Comparison of ENCODE assay signal across 30 cellular contexts in genomic region chr12:99224237-99224636, GRCh38.
"Had no signal": no experiment of that assay in that cellular context is flagged by ENCODE, and none has a peak within 500 bp of the region (broad histone marks: within the 10 kb centered on the region; RNA-seq: fewer than 3 reads in every experiment).

No MANE protein-coding gene starts in this region.

- H3K4me3 ChIP-seq: dorsolateral prefrontal cortex, esophagus muscularis mucosa, gastroesophageal sphincter, heart left ventricle, lung, prostate gland, right atrium auricular region, smooth muscle cell, suprapubic skin, transverse colon, upper lobe of right lung, uterus had no signal

- H3K4me3 Mint-ChIP-seq: memory B cell; mesothelial cell of epicardium; naive thymus-derived CD4-positive, alpha-beta T cell; nephron; stimulated activated naive CD8-positive, alpha-beta T cell treated with anti-CD3 and anti-CD28 coated beads, Interleukin-15, amount 100 ng/mL, for 72 hours had no signal

- H3K27me3 Mint-ChIP-seq: memory B cell; naive thymus-derived CD4-positive, alpha-beta T cell; stimulated activated naive CD8-positive, alpha-beta T cell treated with anti-CD3 and anti-CD28 coated beads, Interleukin-15, amount 100 ng/mL, for 72 hours had no signal

- H3K9me3 ChIP-seq: esophagus muscularis mucosa, gastroesophageal sphincter, prostate gland, right atrium auricular region, suprapubic skin, transverse colon, upper lobe of right lung, uterus had no signal

- ATAC-seq: foreskin keratinocyte; gastroesophageal sphincter; heart left ventricle; left lobe of liver; naive thymus-derived CD4-positive, alpha-beta T cell; sciatic nerve; stimulated activated naive CD8-positive, alpha-beta T cell treated with anti-CD3 and anti-CD28 coated beads, Interleukin-15, amount 100 ng/mL, for 72 hours; upper lobe of right lung had no signal

- H3K27me3 ChIP-seq: dorsolateral prefrontal cortex, esophagus muscularis mucosa, foreskin keratinocyte, gastroesophageal sphincter, heart left ventricle, right atrium auricular region, suprapubic skin, transverse colon, upper lobe of right lung had no signal

- H3K36me3 Mint-ChIP-seq: memory B cell; mesothelial cell of epicardium; naive thymus-derived CD4-positive, alpha-beta T cell had no signal

- DNase-seq: dorsolateral prefrontal cortex; effector CD4-positive, alpha-beta T cell; foreskin keratinocyte; heart left ventricle; hippocampal formation; kidney; naive thymus-derived CD4-positive, alpha-beta T cell; nucleus accumbens; stimulated activated CD4-positive, alpha-beta T cell treated with anti-CD3 and anti-CD28 coated beads, Interleukin-12 subunit alpha, Interleukin-12 subunit beta, amount 100 ng/mL, for 4 hours; stimulated activated CD4-positive, alpha-beta T cell treated with anti-CD3 and anti-CD28 coated beads, Interleukin-1b, Interleukin-23, amount 100 ng/mL, for 48 hours; stimulated activated CD4-positive, alpha-beta T cell treated with anti-CD3 and anti-CD28 coated beads, Interleukin-4, amount 100 ng/mL, for 1 hour; stimulated activated CD8-positive, alpha-beta memory T cell treated with anti-CD3 and anti-CD28 coated beads, Interleukin-4, amount 100 ng/mL, for 48 hours; stimulated activated naive CD4-positive, alpha-beta T cell; stimulated activated naive CD8-positive, alpha-beta T cell treated with anti-CD3 and anti-CD28 coated beads, Interleukin-15, amount 100 ng/mL, for 72 hours; transverse colon; upper lobe of right lung; uterus had no signal

- H3K27ac Mint-ChIP-seq: memory B cell; mesothelial cell of epicardium; naive thymus-derived CD4-positive, alpha-beta T cell; stimulated activated naive CD8-positive, alpha-beta T cell treated with anti-CD3 and anti-CD28 coated beads, Interleukin-15, amount 100 ng/mL, for 72 hours had no signal

- H3K36me3 ChIP-seq: esophagus muscularis mucosa, gastroesophageal sphincter, heart left ventricle, prostate gland, right atrium auricular region, suprapubic skin, transverse colon, upper lobe of right lung, uterus had no signal

- H3K4me1 ChIP-seq: esophagus muscularis mucosa, foreskin keratinocyte, gastroesophageal sphincter, heart left ventricle, prostate gland, right atrium auricular region, suprapubic skin, transverse colon, upper lobe of right lung, uterus had no signal

- H3K27ac ChIP-seq: dorsolateral prefrontal cortex, epithelial cell of prostate, esophagus muscularis mucosa, foreskin keratinocyte, gastroesophageal sphincter, heart left ventricle, prostate gland, right atrium auricular region, suprapubic skin, transverse colon, upper lobe of right lung, uterus had no signal

- H3K4me2 ChIP-seq: smooth muscle cell had no signal

- H3K4me1 Mint-ChIP-seq: memory B cell; mesothelial cell of epicardium; naive thymus-derived CD4-positive, alpha-beta T cell; stimulated activated naive CD8-positive, alpha-beta T cell treated with anti-CD3 and anti-CD28 coated beads, Interleukin-15, amount 100 ng/mL, for 72 hours had no signal
